14 cellular contexts compared by ENCODE assay signal in genomic region chr13:20461860-20462532, GRCh38.
DNase-seq lines count a peak whose midpoint lies in the region; ATAC-seq and TF ChIP-seq lines count a peak whose summit lies in the region.
"Had no signal": no experiment of that assay in that cellular context is flagged by ENCODE, and none has a peak within 500 bp of the region (broad histone marks: within the 10 kb centered on the region; RNA-seq: fewer than 3 reads in every experiment).

No MANE protein-coding gene starts in this region.

- H3K4me3 ChIP-seq in breast epithelium: no peak overlapping the region
- H3K4me3 ChIP-seq in left ventricle myocardium inferior: no peak overlapping the region
- H3K4me3 ChIP-seq in uterus: no peak overlapping the region
- H3K4me3 ChIP-seq: transverse colon had no signal

- TF ChIP-seq POLR2A in breast epithelium (IDR thresholded peaks at IDR 0.05) (no peak), uterus (IDR thresholded peaks at IDR 0.05) (no peak)

- ATAC-seq in activated T-helper 17 cell treated with anti-CD3 and anti-CD28 coated beads, Interleukin-2, amount 50 U/mL, for 72 hours (replicated peaks): no peak
- ATAC-seq in stimulated activated memory B cell treated with anti-CD40 and anti-IgM and Interleukin-4, amounts not matched to agents 10 μg/mL and 1 μg/mL and 100 μg/mL, for 72 hours: no peak
- ATAC-seq in HG02610 (IDR thresholded peaks at IDR 0.05; ENCODE audit: unreplicated experiment): no peak

- H3K36me3 Mint-ChIP-seq in MCF 10A (ENCODE audit: insufficient read depth, unreplicated experiment): no peaks in the 10 kb centered on the region
- no peaks in the 10 kb centered on the region for H3K36me3 Mint-ChIP-seq in activated T-helper 17 cell treated with anti-CD3 and anti-CD28 coated beads, Interleukin-2, amount 50 U/mL, for 72 hours (ENCODE audit: low read depth)
- peaks cover 16% of the 10 kb centered on the region for H3K36me3 Mint-ChIP-seq in stimulated activated memory B cell treated with anti-CD40 and anti-IgM and Interleukin-4, amounts not matched to agents 10 μg/mL and 1 μg/mL and 100 μg/mL, for 72 hours

- no peaks in the 10 kb centered on the region for H3K36me3 ChIP-seq in breast epithelium
- H3K36me3 ChIP-seq in left ventricle myocardium inferior: no peaks in the 10 kb centered on the region
- no peaks in the 10 kb centered on the region for H3K36me3 ChIP-seq in uterus
- H3K36me3 ChIP-seq: transverse colon had no signal

- no peaks in the 10 kb centered on the region for H3K4me1 ChIP-seq in breast epithelium
- H3K4me1 ChIP-seq in left ventricle myocardium inferior: peaks cover 62% of the 10 kb centered on the region
- H3K4me1 ChIP-seq in uterus: no peaks in the 10 kb centered on the region
- H3K4me1 ChIP-seq: parathyroid adenoma had no signal

- DNase-seq in MCF 10A (ENCODE audit: unreplicated experiment) (peak; percentile 16), breast epithelium (ENCODE audit: low spot score in 2 of 2) (no peak), left ventricle myocardium inferior (peak; percentile 23), uterus (peak; percentile 27 to 43), SIG-M5 (lab: John Stamatoyannopoulos, UW) (no peak)
- DNase-seq: activated CD4-positive, alpha-beta T cell treated with anti-CD3 and anti-CD28 coated beads, Interleukin-2, amount 50 U/mL, for 1 hour; activated naive CD4-positive, alpha-beta T cell; immature natural killer cell; transverse colon had no signal

- H3K27ac Mint-ChIP-seq in MCF 10A (ENCODE audit: low read depth, unreplicated experiment): no peak overlapping the region
- peak overlapping the region; percentile 77 for H3K27ac Mint-ChIP-seq in activated T-helper 17 cell treated with anti-CD3 and anti-CD28 coated beads, Interleukin-2, amount 50 U/mL, for 72 hours
- no peak overlapping the region for H3K27ac Mint-ChIP-seq in stimulated activated memory B cell treated with anti-CD40 and anti-IgM and Interleukin-4, amounts not matched to agents 10 μg/mL and 1 μg/mL and 100 μg/mL, for 72 hours

- H3K27me3 Mint-ChIP-seq in MCF 10A (ENCODE audit: insufficient read depth, unreplicated experiment): no peaks in the 10 kb centered on the region
- H3K27me3 Mint-ChIP-seq in activated T-helper 17 cell treated with anti-CD3 and anti-CD28 coated beads, Interleukin-2, amount 50 U/mL, for 72 hours: no peaks in the 10 kb centered on the region
- no peaks in the 10 kb centered on the region for H3K27me3 Mint-ChIP-seq in stimulated activated memory B cell treated with anti-CD40 and anti-IgM and Interleukin-4, amounts not matched to agents 10 μg/mL and 1 μg/mL and 100 μg/mL, for 72 hours

- no peaks in the 10 kb centered on the region for H3K9me3 Mint-ChIP-seq in MCF 10A (ENCODE audit: unreplicated experiment)
- H3K9me3 Mint-ChIP-seq in activated T-helper 17 cell treated with anti-CD3 and anti-CD28 coated beads, Interleukin-2, amount 50 U/mL, for 72 hours: no peaks in the 10 kb centered on the region
- H3K9me3 Mint-ChIP-seq in stimulated activated memory B cell treated with anti-CD40 and anti-IgM and Interleukin-4, amounts not matched to agents 10 μg/mL and 1 μg/mL and 100 μg/mL, for 72 hours: no peaks in the 10 kb centered on the region
- H3K9me3 Mint-ChIP-seq: immature natural killer cell had no signal

- H3K27ac ChIP-seq in breast epithelium (no peak overlapping the region), left ventricle myocardium inferior (replicated peaks) (peak overlapping the region; percentile 83), uterus (peak overlapping the region; percentile 26 to 58)
- H3K27ac ChIP-seq: foreskin keratinocyte, parathyroid adenoma, transverse colon had no signal

- TF ChIP-seq CTCF in MCF 10A (IDR thresholded peaks at IDR 0.05; ENCODE audit: unreplicated experiment) (no peak), breast epithelium (IDR thresholded peaks at IDR 0.05) (no peak), left ventricle myocardium inferior (IDR thresholded peaks at IDR 0.05; ENCODE audit: borderline replicate concordance) (no peak), uterus (IDR thresholded peaks at IDR 0.05) (no peak)

- BruUV-seq in MCF 10A (replicated peaks; lab: Mats Ljungman, UMichigan): no TSS peak

- POLR2A ChIA-PET in MCF 10A (lab: Yijun Ruan, JAX): no interaction called here

- CTCF ChIA-PET in MCF 10A (lab: Yijun Ruan, JAX): no interaction called here

- H3K9me3 ChIP-seq in breast epithelium (no peaks in the 10 kb centered on the region), left ventricle myocardium inferior (replicated peaks) (peaks cover 4% of the 10 kb centered on the region), uterus (no peaks in the 10 kb centered on the region)
- H3K9me3 ChIP-seq: transverse colon had no signal

- no peaks in the 10 kb centered on the region for H3K27me3 ChIP-seq in breast epithelium
- H3K27me3 ChIP-seq in left ventricle myocardium inferior (ENCODE audit: low read depth): no peaks in the 10 kb centered on the region
- H3K27me3 ChIP-seq in uterus: no peaks in the 10 kb centered on the region
- H3K27me3 ChIP-seq: foreskin keratinocyte, transverse colon had no signal

- no peak overlapping the region for H3K4me3 Mint-ChIP-seq in MCF 10A (ENCODE audit: unreplicated experiment)
- peak overlapping the region; percentile 47 for H3K4me3 Mint-ChIP-seq in activated T-helper 17 cell treated with anti-CD3 and anti-CD28 coated beads, Interleukin-2, amount 50 U/mL, for 72 hours
- no peak overlapping the region for H3K4me3 Mint-ChIP-seq in stimulated activated memory B cell treated with anti-CD40 and anti-IgM and Interleukin-4, amounts not matched to agents 10 μg/mL and 1 μg/mL and 100 μg/mL, for 72 hours

- H3K4me1 Mint-ChIP-seq in MCF 10A (ENCODE audit: insufficient read depth, unreplicated experiment): peaks cover 32% of the 10 kb centered on the region
- peaks cover 15% of the 10 kb centered on the region for H3K4me1 Mint-ChIP-seq in activated T-helper 17 cell treated with anti-CD3 and anti-CD28 coated beads, Interleukin-2, amount 50 U/mL, for 72 hours
- H3K4me1 Mint-ChIP-seq in stimulated activated memory B cell treated with anti-CD40 and anti-IgM and Interleukin-4, amounts not matched to agents 10 μg/mL and 1 μg/mL and 100 μg/mL, for 72 hours: peaks cover 17% of the 10 kb centered on the region

- intact Hi-C loops in MCF 10A (cut with micrococcal nuclease): no loop called here
- intact Hi-C loops in breast epithelium (cut with DNase I; ENCODE audit: low total_unique reads): loop anchor here (5.0 kb wide), 1 partner anchor 645 kb away; no protein-coding TSS in a partner anchor
- intact Hi-C loops in left ventricle myocardium inferior (cut with micrococcal nuclease): no loop called here
- intact Hi-C loops in uterus (cut with DNase I; ENCODE audit: low total_unique reads): no loop called here

Comparison
In these comparisons a context has a peak if more than half of its experiments do, and no peak if none do; other contexts are left out.
1. DNase-seq: peak in MCF 10A (single experiment), left ventricle myocardium inferior (single experiment) and uterus (2 of 2); none in breast epithelium (0 of 2) and SIG-M5 (single experiment).
2. H3K27ac ChIP-seq: peak in left ventricle myocardium inferior (single experiment) and uterus (2 of 2); none in breast epithelium (0 of 2).